32 cellular contexts compared by ENCODE assay signal in the genomic region with DNA sequence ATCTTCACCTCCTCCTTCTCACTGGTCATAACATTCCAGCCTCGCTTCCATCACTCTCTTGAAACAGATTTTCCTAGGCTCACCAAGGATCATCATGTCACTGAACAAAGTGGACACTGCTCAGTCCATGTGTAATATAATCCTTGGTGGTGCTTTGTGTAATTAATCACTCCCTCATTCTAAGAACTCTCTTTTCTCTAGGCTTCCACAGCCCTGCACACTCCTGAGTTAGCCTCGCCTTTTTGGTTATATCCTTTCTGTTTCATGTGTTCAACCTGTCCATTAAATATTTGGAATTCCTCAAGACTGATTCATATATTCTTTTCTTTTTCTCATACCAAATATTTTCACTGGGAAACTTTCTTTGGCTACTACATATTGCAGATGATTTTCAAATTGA.
DNase-seq lines count a peak whose midpoint lies in the region; FAIRE-seq and TF ChIP-seq lines count a peak whose summit lies in the region.
"Had no signal": no experiment of that assay in that cellular context is flagged by ENCODE, and none has a peak within 500 bp of the region (broad histone marks: within the 10 kb centered on the region; RNA-seq: fewer than 3 reads in every experiment).

No MANE protein-coding gene starts in this region.

- no peaks in the 10 kb centered on the region for H3K27me3 Mint-ChIP-seq in MCF 10A (ENCODE audit: insufficient read depth, unreplicated experiment)
- H3K27me3 Mint-ChIP-seq in Calu3 (ENCODE audit: unreplicated experiment) = no peaks in the 10 kb centered on the region
- H3K27me3 Mint-ChIP-seq: activated CD4-positive, alpha-beta T cell treated with anti-CD3 and anti-CD28 coated beads, Interleukin-2, amount 10 ng/mL, durations not matched to agents 7 days and 5 days; activated naive CD8-positive, alpha-beta T cell treated with anti-CD3 and anti-CD28 coated beads, Interleukin-2, amount 10 ng/mL, durations not matched to agents 7 days and 5 days; activated T-cell treated with anti-CD3 and anti-CD28 coated beads, Interleukin-2, amount 50 U/mL, for 24 hours; natural killer cell treated with Interleukin-12 subunit alpha and Interleukin-12 subunit beta and Interleukin-15 and Interleukin-18, amount 100 ng/mL, for 72 hours had no signal

- BruUV-seq in MCF 10A (replicated peaks; lab: Mats Ljungman, UMichigan) (no TSS peak), Calu3 (replicated peaks; lab: Mats Ljungman, UMichigan) (no TSS peak)

- DNase-seq in MCF 10A (ENCODE audit: unreplicated experiment) = peak; percentile 6
- DNase-seq in breast epithelium (ENCODE audit: low spot score in 2 of 2) = no peak
- peak; percentile 44 for DNase-seq in RPMI7951 (ENCODE audit: low read depth)
- DNase-seq in epithelial cell of proximal tubule (ENCODE audit: low read depth) = peak; percentile 1
- peak; percentile 47 for DNase-seq in urothelium cell line (ENCODE audit: low spot score)
- no peak for DNase-seq in cerebellum (ENCODE audit: low spot score)
- DNase-seq in Calu3 = no peak
- no peak for DNase-seq in nucleus accumbens (lab: John Stamatoyannopoulos, UW)
- DNase-seq: activated CD4-positive, alpha-beta T cell treated with anti-CD3 and anti-CD28 coated beads, Interleukin-2, amount 10 ng/mL, durations not matched to agents 7 days and 5 days; activated gamma-delta T cell treated with Interleukin-2 at 50 U/mL for 16 hours; activated naive CD8-positive, alpha-beta T cell treated with anti-CD3 and anti-CD28 coated beads, Interleukin-2, amount 10 ng/mL, durations not matched to agents 7 days and 5 days; activated T-cell treated with anti-CD3 and anti-CD28 coated beads, Interleukin-2, amount 50 U/mL, for 24 hours; central memory CD4-positive, alpha-beta T cell; dermis blood vessel endothelial cell; gastrocnemius medialis; HFFc6; Karpas-422; NCI-H1436 treated with DMSO at 0.1 percent for 48 hours; NCI-H2107; retina; stimulated activated naive CD8-positive, alpha-beta T cell treated with anti-CD3 and anti-CD28 coated beads, Interleukin-15, Interleukin-2, amounts not matched to agents 100 U/mL and 50 U/mL, for 24 hours; testis had no signal

- H3K4me1 Mint-ChIP-seq in MCF 10A (ENCODE audit: insufficient read depth, unreplicated experiment) (no peaks in the 10 kb centered on the region), Calu3 (ENCODE audit: low read depth, unreplicated experiment) (no peaks in the 10 kb centered on the region)
- H3K4me1 Mint-ChIP-seq: activated CD4-positive, alpha-beta T cell treated with anti-CD3 and anti-CD28 coated beads, Interleukin-2, amount 10 ng/mL, durations not matched to agents 7 days and 5 days; activated naive CD8-positive, alpha-beta T cell treated with anti-CD3 and anti-CD28 coated beads, Interleukin-2, amount 10 ng/mL, durations not matched to agents 7 days and 5 days; GM23338; WTC11 had no signal

- no peaks in the 10 kb centered on the region for H3K9me3 ChIP-seq in breast epithelium
- H3K9me3 ChIP-seq: ascending aorta, gastrocnemius medialis, SJSA1, testis had no signal

- POLR2A ChIA-PET in MCF 10A (lab: Yijun Ruan, JAX) = no interaction called here

- H3K27ac Mint-ChIP-seq in MCF 10A (ENCODE audit: low read depth, unreplicated experiment) (no peak overlapping the region), Calu3 (ENCODE audit: unreplicated experiment) (no peak overlapping the region)
- H3K27ac Mint-ChIP-seq: activated CD4-positive, alpha-beta T cell treated with anti-CD3 and anti-CD28 coated beads, Interleukin-2, amount 10 ng/mL, durations not matched to agents 7 days and 5 days; activated naive CD8-positive, alpha-beta T cell treated with anti-CD3 and anti-CD28 coated beads, Interleukin-2, amount 10 ng/mL, durations not matched to agents 7 days and 5 days; activated T-cell treated with anti-CD3 and anti-CD28 coated beads, Interleukin-2, amount 50 U/mL, for 24 hours; GM23338; HFFc6; natural killer cell treated with Interleukin-12 subunit alpha and Interleukin-12 subunit beta and Interleukin-15 and Interleukin-18, amount 100 ng/mL, for 72 hours; WTC11 had no signal

- no peaks in the 10 kb centered on the region for H3K36me3 ChIP-seq in breast epithelium
- H3K36me3 ChIP-seq: ascending aorta, gastrocnemius medialis, SJSA1 had no signal

- intact Hi-C loops in MCF 10A (cut with micrococcal nuclease) (no loop called here), breast epithelium (cut with DNase I; ENCODE audit: low total_unique reads) (no loop called here), Calu3 (cut with micrococcal nuclease; ENCODE audit: unreplicated experiment) (no loop called here)

- H3K4me3 ChIP-seq in breast epithelium (no peak overlapping the region), epithelial cell of proximal tubule (ENCODE audit: low read depth, low read length) (no peak overlapping the region)
- H3K4me3 ChIP-seq: ascending aorta, gastrocnemius medialis, GM23338, lung, SJSA1, skin epidermis, testis had no signal

- H3K27me3 ChIP-seq in breast epithelium = no peaks in the 10 kb centered on the region
- H3K27me3 ChIP-seq: ascending aorta, gastrocnemius medialis, SJSA1, testis had no signal

- FAIRE-seq in urothelium cell line (lab: Jason Lieb, UNC) = no peak
- FAIRE-seq: GM19239, HepG2 had no signal

- H3K27ac ChIP-seq in breast epithelium = no peak overlapping the region
- H3K27ac ChIP-seq: 22Rv1, ascending aorta, gastrocnemius medialis, SJSA1, skin epidermis, testis had no signal

- no peaks in the 10 kb centered on the region for H3K9me3 Mint-ChIP-seq in MCF 10A (ENCODE audit: unreplicated experiment)
- H3K9me3 Mint-ChIP-seq in Calu3 (ENCODE audit: low read depth, unreplicated experiment) = no peaks in the 10 kb centered on the region
- H3K9me3 Mint-ChIP-seq: activated CD4-positive, alpha-beta T cell treated with anti-CD3 and anti-CD28 coated beads, Interleukin-2, amount 10 ng/mL, durations not matched to agents 7 days and 5 days; activated naive CD8-positive, alpha-beta T cell treated with anti-CD3 and anti-CD28 coated beads, Interleukin-2, amount 10 ng/mL, durations not matched to agents 7 days and 5 days; activated T-cell treated with anti-CD3 and anti-CD28 coated beads, Interleukin-2, amount 50 U/mL, for 24 hours; GM23338; WTC11 had no signal

- no peak overlapping the region for H3K4me3 Mint-ChIP-seq in MCF 10A (ENCODE audit: unreplicated experiment)
- no peak overlapping the region for H3K4me3 Mint-ChIP-seq in Calu3 (ENCODE audit: low read depth, unreplicated experiment)
- H3K4me3 Mint-ChIP-seq: activated CD4-positive, alpha-beta T cell treated with anti-CD3 and anti-CD28 coated beads, Interleukin-2, amount 10 ng/mL, durations not matched to agents 7 days and 5 days; activated naive CD8-positive, alpha-beta T cell treated with anti-CD3 and anti-CD28 coated beads, Interleukin-2, amount 10 ng/mL, durations not matched to agents 7 days and 5 days; activated T-cell treated with anti-CD3 and anti-CD28 coated beads, Interleukin-2, amount 50 U/mL, for 24 hours; GM23338; HFFc6; natural killer cell treated with Interleukin-12 subunit alpha and Interleukin-12 subunit beta and Interleukin-15 and Interleukin-18, amount 100 ng/mL, for 72 hours; WTC11 had no signal

- TF ChIP-seq CTCF in MCF 10A (IDR thresholded peaks at IDR 0.05; ENCODE audit: unreplicated experiment) (no peak), breast epithelium (IDR thresholded peaks at IDR 0.05) (no peak), epithelial cell of proximal tubule (conservative IDR thresholded peaks at IDR 0.05; ENCODE audit: low read depth, low read length) (no peak), Calu3 (IDR thresholded peaks at IDR 0.05; ENCODE audit: unreplicated experiment) (no peak)

- TF ChIP-seq POLR2A in breast epithelium (IDR thresholded peaks at IDR 0.05) = no peak

- no peaks in the 10 kb centered on the region for H3K4me1 ChIP-seq in breast epithelium
- H3K4me1 ChIP-seq: ascending aorta, gastrocnemius medialis, SJSA1, testis had no signal

- CTCF ChIA-PET in MCF 10A (lab: Yijun Ruan, JAX) (no interaction called here), Calu3 (lab: Charles Lee) (no interaction called here)

- H3K36me3 Mint-ChIP-seq in MCF 10A (ENCODE audit: insufficient read depth, unreplicated experiment) (no peaks in the 10 kb centered on the region), Calu3 (ENCODE audit: insufficient read depth, unreplicated experiment) (no peaks in the 10 kb centered on the region)
- H3K36me3 Mint-ChIP-seq: activated naive CD8-positive, alpha-beta T cell treated with anti-CD3 and anti-CD28 coated beads, Interleukin-2, amount 10 ng/mL, durations not matched to agents 7 days and 5 days; natural killer cell treated with Interleukin-12 subunit alpha and Interleukin-12 subunit beta and Interleukin-15 and Interleukin-18, amount 100 ng/mL, for 72 hours; WTC11 had no signal

Comparison
In these comparisons a context has a peak if more than half of its experiments do, and no peak if none do; other contexts are left out.
1. DNase-seq: peak in MCF 10A (single experiment), RPMI7951 (single experiment), epithelial cell of proximal tubule (single experiment) and urothelium cell line (single experiment); none in breast epithelium (0 of 2), cerebellum (single experiment), Calu3 (single experiment) and nucleus accumbens (0 of 56).